ENCODE assay signal across 1 cellular context in genomic region chr1:228411548-228412430, GRCh38.
TF ChIP-seq lines count a peak whose summit lies in the region.

No MANE protein-coding gene starts in this region.

TF ChIP-seq in H1, 55 proteins besides CTCF, POLR2A, EP300 and RAD21:
- TF ChIP-seq NRF1 (IDR thresholded peaks at IDR 0.05; ENCODE audit: low read depth, low read length) (no peak), HDAC2 (IDR thresholded peaks at IDR 0.05; ENCODE audit: borderline replicate concordance in 1 of 2, low read depth in 2 of 2, low read length in 2 of 2) (no peak), RXRA (IDR thresholded peaks at IDR 0.05; ENCODE audit: insufficient read depth, low read depth, low read length) (no peak), BRCA1 (IDR thresholded peaks at IDR 0.05; ENCODE audit: low read depth, low read length) (no peak), TEAD4 (IDR thresholded peaks at IDR 0.05; ENCODE audit: low read depth, low read length) (no peak)
